ENCODE assay signal across 20 cellular contexts in genomic region chr15:97902140-97902780, GRCh38. TPM values are rescaled to one million over a fixed set of nuclear protein-coding genes. Genes with fewer than 3 reads are reported as not detected.
DNase-seq lines count a peak whose midpoint lies in the region; TF ChIP-seq lines count a peak whose summit lies in the region.
"Had no signal": no experiment of that assay in that cellular context is flagged by ENCODE, and none has a peak within 500 bp of the region (broad histone marks: within the 10 kb centered on the region; RNA-seq: fewer than 3 reads in every experiment).

No MANE protein-coding gene starts in this region.

- TF ChIP-seq CTCF in MCF 10A (IDR thresholded peaks at IDR 0.05; ENCODE audit: unreplicated experiment) (no peak), breast epithelium (IDR thresholded peaks at IDR 0.05) (no peak), foreskin fibroblast (IDR thresholded peaks at IDR 0.05; ENCODE audit: low read depth, low read length) (no peak)

- no peak overlapping the region for H2AFZ ChIP-seq in Karpas-422 (ENCODE audit: low read length)
- H2AFZ ChIP-seq: GM23338 had no signal

- H3K4me1 Mint-ChIP-seq in MCF 10A (ENCODE audit: insufficient read depth, unreplicated experiment), result peaks cover 18% of the 10 kb centered on the region
- H3K4me1 Mint-ChIP-seq: activated CD4-positive, alpha-beta memory T cell treated with anti-CD3 and anti-CD28 coated beads, Interleukin-2, amount 10 ng/mL, durations not matched to agents 7 days and 5 days; activated T-helper 17 cell treated with anti-CD3 and anti-CD28 coated beads, Interleukin-2, amount 50 U/mL, for 72 hours had no signal

- no peaks in the 10 kb centered on the region for H3K9me3 ChIP-seq in breast epithelium
- no peaks in the 10 kb centered on the region; the same call in none of the 2 replicates for H3K9me3 ChIP-seq in Karpas-422 (ENCODE audit: low read length)
- H3K9me3 ChIP-seq: prostate gland, SJSA1 had no signal

- POLR2A ChIA-PET in MCF 10A (lab: Yijun Ruan, JAX), result interaction anchor here (0.9 kb wide), 1 partner anchor 8 kb away, joined by 3 read pairs; no protein-coding TSS in a partner anchor

- peak; percentile 62 for DNase-seq in MCF 10A (ENCODE audit: unreplicated experiment)
- DNase-seq in breast epithelium (ENCODE audit: low spot score in 2 of 2), result no peak
- peak; percentile 37 for DNase-seq in RPMI8226
- peak; percentile 69 to 71 for DNase-seq in foreskin fibroblast
- DNase-seq in SIG-M5 (lab: John Stamatoyannopoulos, UW), result no peak
- no peak for DNase-seq in mesenteric fat pad (ENCODE audit: low spot score)
- DNase-seq in Karpas-422, result no peak
- DNase-seq in hippocampal formation (lab: John Stamatoyannopoulos, UW), result no peak
- DNase-seq: 8988T; activated CD4-positive, alpha-beta memory T cell treated with anti-CD3 and anti-CD28 coated beads, Interleukin-2, amount 10 ng/mL, durations not matched to agents 7 days and 5 days; amniotic stem cell; Calu3; left ventricle myocardium superior; naive thymus-derived CD8-positive, alpha-beta T cell; NCI-H2171; substantia nigra had no signal

- H3K4me3 Mint-ChIP-seq in MCF 10A (ENCODE audit: unreplicated experiment), result no peak overlapping the region
- H3K4me3 Mint-ChIP-seq: activated CD4-positive, alpha-beta memory T cell treated with anti-CD3 and anti-CD28 coated beads, Interleukin-2, amount 10 ng/mL, durations not matched to agents 7 days and 5 days; activated T-helper 17 cell treated with anti-CD3 and anti-CD28 coated beads, Interleukin-2, amount 50 U/mL, for 72 hours; GM23338; naive thymus-derived CD8-positive, alpha-beta T cell had no signal

- no peaks in the 10 kb centered on the region for H3K36me3 ChIP-seq in breast epithelium
- H3K36me3 ChIP-seq in Karpas-422 (ENCODE audit: insufficient read depth, low read length), result no peaks in the 10 kb centered on the region
- H3K36me3 ChIP-seq: prostate gland, SJSA1 had no signal

- no TSS peak for BruUV-seq in MCF 10A (replicated peaks; lab: Mats Ljungman, UMichigan)

- peaks cover 0 to 45% of the 10 kb centered on the region in 2 donors for H3K27me3 ChIP-seq in breast epithelium
- H3K27me3 ChIP-seq in Karpas-422 (ENCODE audit: low read length), result no peaks in the 10 kb centered on the region
- H3K27me3 ChIP-seq: SJSA1 had no signal

- no peaks in the 10 kb centered on the region for H3K9me2 ChIP-seq in Karpas-422 (replicated peaks; ENCODE audit: insufficient read depth, low read length)

- no peaks in the 10 kb centered on the region for H3K79me2 ChIP-seq in Karpas-422 (ENCODE audit: low read length)

- H3K27ac Mint-ChIP-seq in MCF 10A (ENCODE audit: low read depth, unreplicated experiment), result no peak overlapping the region
- H3K27ac Mint-ChIP-seq: activated CD4-positive, alpha-beta memory T cell treated with anti-CD3 and anti-CD28 coated beads, Interleukin-2, amount 10 ng/mL, durations not matched to agents 7 days and 5 days; activated T-helper 17 cell treated with anti-CD3 and anti-CD28 coated beads, Interleukin-2, amount 50 U/mL, for 72 hours; GM23338; naive thymus-derived CD8-positive, alpha-beta T cell had no signal

- H4K20me1 ChIP-seq in Karpas-422 (ENCODE audit: insufficient read depth, low read depth, low read length), result no peaks in the 10 kb centered on the region

- H3K4me2 ChIP-seq in Karpas-422 (ENCODE audit: low read depth, low read length, poor library complexity, severe bottlenecking), result no peak overlapping the region
- H3K4me2 ChIP-seq: GM23338 had no signal

- H3K36me3 Mint-ChIP-seq in MCF 10A (ENCODE audit: insufficient read depth, unreplicated experiment), result no peaks in the 10 kb centered on the region
- H3K36me3 Mint-ChIP-seq: naive thymus-derived CD8-positive, alpha-beta T cell had no signal

- CTCF ChIA-PET in MCF 10A (lab: Yijun Ruan, JAX), result interaction anchor here (1.4 to 8.9 kb wide), 3 partner anchors 184 to 524 kb away, joined by 3 to 158 read pairs (median 37); no protein-coding TSS in a partner anchor

- H3K27ac ChIP-seq in breast epithelium (no peak overlapping the region), Karpas-422 (ENCODE audit: low read length) (no peak overlapping the region)
- H3K27ac ChIP-seq: prostate gland, SJSA1 had no signal

- H3K4me3 ChIP-seq in breast epithelium (no peak overlapping the region), foreskin fibroblast (ENCODE audit: low read depth in 1 of 2, low read length in 2 of 2) (no peak overlapping the region), Karpas-422 (ENCODE audit: low read length) (no peak overlapping the region)
- H3K4me3 ChIP-seq: GM23338, prostate gland, SJSA1 had no signal

- intact Hi-C loops in MCF 10A (cut with micrococcal nuclease) (loop anchor here (10.0 kb wide), 1 partner anchor 523 kb away; no protein-coding TSS in a partner anchor), breast epithelium (cut with DNase I; ENCODE audit: low total_unique reads) (no loop called here)

- no peak for TF ChIP-seq POLR2A in breast epithelium (IDR thresholded peaks at IDR 0.05)

- H3K4me1 ChIP-seq in breast epithelium, result no peaks in the 10 kb centered on the region
- no peaks in the 10 kb centered on the region for H3K4me1 ChIP-seq in Karpas-422 (ENCODE audit: low read length)
- H3K4me1 ChIP-seq: prostate gland, SJSA1 had no signal

- H3K9me3 Mint-ChIP-seq in MCF 10A (ENCODE audit: unreplicated experiment), result no peaks in the 10 kb centered on the region
- H3K9me3 Mint-ChIP-seq: activated CD4-positive, alpha-beta memory T cell treated with anti-CD3 and anti-CD28 coated beads, Interleukin-2, amount 10 ng/mL, durations not matched to agents 7 days and 5 days; activated T-helper 17 cell treated with anti-CD3 and anti-CD28 coated beads, Interleukin-2, amount 50 U/mL, for 72 hours; GM23338; naive thymus-derived CD8-positive, alpha-beta T cell had no signal

- no peaks in the 10 kb centered on the region for H3K27me3 Mint-ChIP-seq in MCF 10A (ENCODE audit: insufficient read depth, unreplicated experiment)
- H3K27me3 Mint-ChIP-seq: activated CD4-positive, alpha-beta memory T cell treated with anti-CD3 and anti-CD28 coated beads, Interleukin-2, amount 10 ng/mL, durations not matched to agents 7 days and 5 days had no signal

- H3K9ac ChIP-seq in Karpas-422 (ENCODE audit: low read length), result no peak overlapping the region

RNA-seq across cellular contexts. Expression of gene ARRDC4, which starts 58.2 kb away (rescaled TPM):
- 36.0 and 39.8 TPM in 2 replicates for total RNA-seq in MCF 10A (2022)
- total RNA-seq in breast epithelium, result 10 to 100 TPM; 13.9 to 25.8 (median 20.0) TPM
- total RNA-seq in mesenteric fat pad, result 24.0 TPM
- not detected in 2 replicates for total RNA-seq in Karpas-422 (2014; rRNA removed; shearing (Covaris generic); ENCODE audit: low replicate concordance)

Comparison
In these comparisons a context has a peak if more than half of its experiments do, and no peak if none do; other contexts are left out.
1. DNase-seq: peak in MCF 10A (single experiment), RPMI8226 (single experiment) and foreskin fibroblast (2 of 2); none in breast epithelium (0 of 2), SIG-M5 (single experiment), mesenteric fat pad (single experiment), Karpas-422 (single experiment) and hippocampal formation (0 of 2).
2. RNA of gene ARRDC4, which starts 58.2 kb away (total RNA-seq): 36.0 to 39.8 TPM in MCF 10A, 24.0 TPM in mesenteric fat pad (single experiment) and 13.9 to 25.8 TPM in breast epithelium; not detected in Karpas-422; every median in the first group is over 10 times any median in the second.